23 cellular contexts compared by ENCODE assay signal in genomic region chr17:73534575-73534940, GRCh38.
"Had no signal": no experiment of that assay in that cellular context is flagged by ENCODE, and none has a peak within 500 bp of the region (broad histone marks: within the 10 kb centered on the region; RNA-seq: fewer than 3 reads in every experiment).

No MANE protein-coding gene starts in this region.

- H3K9me3 Mint-ChIP-seq: activated CD4-positive, alpha-beta memory T cell treated with anti-CD3 and anti-CD28 coated beads for 36 hours; activated naive CD4-positive, alpha-beta T cell treated with anti-CD3 and anti-CD28 coated beads, Interleukin-2, amount 50 U/mL, for 24 hours; dendritic cell treated with granulocyte-macrophage colony-stimulating factor and Interleukin-4, amounts not matched to agents 40 ng/mL and 50 ng/mL, for 4 days; immature natural killer cell; natural killer cell; stimulated activated naive B cell treated with anti-CD40 and anti-IgM and Interleukin-4, amounts not matched to agents 10 μg/mL and 1 μg/mL and 100 μg/mL, for 72 hours had no signal

- H3K27me3 Mint-ChIP-seq: activated CD4-positive, alpha-beta memory T cell treated with anti-CD3 and anti-CD28 coated beads for 36 hours; activated naive CD4-positive, alpha-beta T cell treated with anti-CD3 and anti-CD28 coated beads, Interleukin-2, amount 50 U/mL, for 24 hours; dendritic cell treated with granulocyte-macrophage colony-stimulating factor and Interleukin-4, amounts not matched to agents 40 ng/mL and 50 ng/mL, for 4 days; stimulated activated naive B cell treated with anti-CD40 and anti-IgM and Interleukin-4, amounts not matched to agents 10 μg/mL and 1 μg/mL and 100 μg/mL, for 72 hours had no signal

- H3K4me3 Mint-ChIP-seq: activated CD4-positive, alpha-beta memory T cell treated with anti-CD3 and anti-CD28 coated beads for 36 hours; activated naive CD4-positive, alpha-beta T cell treated with anti-CD3 and anti-CD28 coated beads, Interleukin-2, amount 50 U/mL, for 24 hours; dendritic cell treated with granulocyte-macrophage colony-stimulating factor and Interleukin-4, amounts not matched to agents 40 ng/mL and 50 ng/mL, for 4 days; immature natural killer cell; natural killer cell; stimulated activated naive B cell treated with anti-CD40 and anti-IgM and Interleukin-4, amounts not matched to agents 10 μg/mL and 1 μg/mL and 100 μg/mL, for 72 hours had no signal

- H3K27me3 ChIP-seq: brain microvascular endothelial cell, left lung, sigmoid colon, testis, upper lobe of left lung had no signal

- ATAC-seq: left lung; natural killer cell; stimulated activated naive B cell treated with anti-CD40 and anti-IgM and Interleukin-4, amounts not matched to agents 10 μg/mL and 1 μg/mL and 100 μg/mL, for 72 hours had no signal

- H3K27ac ChIP-seq: brain microvascular endothelial cell, left lung, sigmoid colon, testis, upper lobe of left lung had no signal

- H3K36me3 Mint-ChIP-seq: activated CD4-positive, alpha-beta memory T cell treated with anti-CD3 and anti-CD28 coated beads for 36 hours; activated naive CD4-positive, alpha-beta T cell treated with anti-CD3 and anti-CD28 coated beads, Interleukin-2, amount 50 U/mL, for 24 hours; immature natural killer cell; natural killer cell had no signal

- DNase-seq: activated CD4-positive, alpha-beta memory T cell treated with anti-CD3 and anti-CD28 coated beads for 36 hours; activated CD4-positive, alpha-beta T cell treated with anti-CD3 and anti-CD28 coated beads for 48 hours; activated effector memory CD4-positive, alpha-beta T cell treated with Interleukin-2 at 50 U/mL for 16 hours; activated T-cell treated with anti-CD3 and anti-CD28 coated beads, Interleukin-2, amount 50 U/mL, for 48 hours; aorta; brain microvascular endothelial cell; effector CD4-positive, alpha-beta T cell; erythroblast; foreskin fibroblast; immature natural killer cell; left lung; midbrain; natural killer cell; sigmoid colon; stimulated activated CD4-positive, alpha-beta T cell treated with anti-CD3 and anti-CD28 coated beads, Interleukin-15, amount 100 ng/mL, for 24 hours; stimulated activated naive B cell treated with anti-CD40 and anti-IgM and Interleukin-4, amounts not matched to agents 10 μg/mL and 1 μg/mL and 100 μg/mL, for 72 hours; T-helper 1 cell; T-helper 9 cell; testis; upper lobe of left lung had no signal

- H3K27ac Mint-ChIP-seq: activated CD4-positive, alpha-beta memory T cell treated with anti-CD3 and anti-CD28 coated beads for 36 hours; activated naive CD4-positive, alpha-beta T cell treated with anti-CD3 and anti-CD28 coated beads, Interleukin-2, amount 50 U/mL, for 24 hours; dendritic cell treated with granulocyte-macrophage colony-stimulating factor and Interleukin-4, amounts not matched to agents 40 ng/mL and 50 ng/mL, for 4 days; immature natural killer cell; natural killer cell had no signal

- H3K4me2 ChIP-seq: smooth muscle cell had no signal

- H3K4me3 ChIP-seq: left lung, sigmoid colon, smooth muscle cell, testis, upper lobe of left lung had no signal

- H3K9me3 ChIP-seq: left lung, sigmoid colon, testis, upper lobe of left lung had no signal

- H3K4me1 Mint-ChIP-seq: immature natural killer cell, natural killer cell had no signal

- H3K36me3 ChIP-seq: brain microvascular endothelial cell, left lung, sigmoid colon, upper lobe of left lung had no signal

- H3K4me1 ChIP-seq: left lung, sigmoid colon, testis, upper lobe of left lung had no signal
